In genomic region chr10:89279449-89279869, GRCh38 we compare ENCODE assay signal across 13 cellular contexts. TPM values are rescaled to one million over a fixed set of nuclear protein-coding genes. Genes with fewer than 3 reads are reported as not detected.
DNase-seq lines count a peak whose midpoint lies in the region; ATAC-seq and TF ChIP-seq lines count a peak whose summit lies in the region.
"Had no signal": no experiment of that assay in that cellular context is flagged by ENCODE, and none has a peak within 500 bp of the region (broad histone marks: within the 10 kb centered on the region; RNA-seq: fewer than 3 reads in every experiment).

No MANE protein-coding gene starts in this region.

- CTCF ChIA-PET in activated naive CD4-positive, alpha-beta T cell treated with anti-CD3 and anti-CD28 coated beads for 36 hours (lab: Charles Lee) = no interaction called here

- H3K27me3 Mint-ChIP-seq in effector memory CD8-positive, alpha-beta T cell = peaks cover 0 to 11% of the 10 kb centered on the region in 2 donors
- no peaks in the 10 kb centered on the region for H3K27me3 Mint-ChIP-seq in activated naive CD4-positive, alpha-beta T cell treated with anti-CD3 and anti-CD28 coated beads for 36 hours (ENCODE audit: low read depth)
- H3K27me3 Mint-ChIP-seq: activated naive CD4-positive, alpha-beta T cell treated with anti-CD3 and anti-CD28 coated beads, Interleukin-2, amount 50 U/mL, for 24 hours had no signal

- TF ChIP-seq EP300 in esophagus muscularis mucosa (IDR thresholded peaks at IDR 0.05) = no peak

- no peaks in the 10 kb centered on the region for H3K36me3 Mint-ChIP-seq in effector memory CD8-positive, alpha-beta T cell (ENCODE audit: insufficient read depth)
- H3K36me3 Mint-ChIP-seq in activated naive CD4-positive, alpha-beta T cell treated with anti-CD3 and anti-CD28 coated beads for 36 hours (ENCODE audit: low read depth) = no peaks in the 10 kb centered on the region
- H3K36me3 Mint-ChIP-seq: activated naive CD4-positive, alpha-beta T cell treated with anti-CD3 and anti-CD28 coated beads, Interleukin-2, amount 50 U/mL, for 24 hours; CD8-positive, alpha-beta memory T cell had no signal

- no peaks in the 10 kb centered on the region for H3K4me1 Mint-ChIP-seq in effector memory CD8-positive, alpha-beta T cell (ENCODE audit: low read depth in 2 of 2)
- H3K4me1 Mint-ChIP-seq in activated naive CD4-positive, alpha-beta T cell treated with anti-CD3 and anti-CD28 coated beads for 36 hours (ENCODE audit: low read depth) = no peaks in the 10 kb centered on the region
- H3K4me1 Mint-ChIP-seq: activated naive CD4-positive, alpha-beta T cell treated with anti-CD3 and anti-CD28 coated beads, Interleukin-2, amount 50 U/mL, for 24 hours; CD8-positive, alpha-beta memory T cell; stimulated activated naive CD8-positive, alpha-beta T cell treated with anti-CD3 and anti-CD28 coated beads, Interleukin-15, amount 100 ng/mL, for 72 hours had no signal

- DNase-seq in EL (peak; percentile 58), RPMI7951 (ENCODE audit: low read depth) (peak; percentile 44), esophagus muscularis mucosa (ENCODE audit: extremely low spot score) (no peak), retinal pigment epithelial cell (ENCODE audit: low read depth) (peak; percentile 80), T1000 (lab: John Stamatoyannopoulos, UW) (no peak)
- DNase-seq in activated effector memory CD4-positive, alpha-beta T cell treated with Interleukin-2 at 50 U/mL for 16 hours = no peak
- no peak for DNase-seq in effector memory CD8-positive, alpha-beta T cell
- DNase-seq in activated naive CD4-positive, alpha-beta T cell treated with anti-CD3 and anti-CD28 coated beads for 36 hours = no peak
- DNase-seq: CD8-positive, alpha-beta memory T cell; NCI-H1048; stimulated activated naive CD8-positive, alpha-beta T cell treated with anti-CD3 and anti-CD28 coated beads, Interleukin-15, amount 100 ng/mL, for 72 hours had no signal

- no peak for ATAC-seq in effector memory CD8-positive, alpha-beta T cell (replicated peaks)
- ATAC-seq: activated CD4-positive, CD25-positive, alpha-beta regulatory T cell treated with anti-CD3 and anti-CD28 coated beads, Interleukin-2, amount 50 U/mL, for 24 hours; stimulated activated naive CD8-positive, alpha-beta T cell treated with anti-CD3 and anti-CD28 coated beads, Interleukin-15, amount 100 ng/mL, for 72 hours had no signal

- no peaks in the 10 kb centered on the region for H3K36me3 ChIP-seq in esophagus muscularis mucosa

- H3K9me3 Mint-ChIP-seq in effector memory CD8-positive, alpha-beta T cell = no peaks in the 10 kb centered on the region
- no peaks in the 10 kb centered on the region for H3K9me3 Mint-ChIP-seq in activated naive CD4-positive, alpha-beta T cell treated with anti-CD3 and anti-CD28 coated beads for 36 hours
- H3K9me3 Mint-ChIP-seq: activated naive CD4-positive, alpha-beta T cell treated with anti-CD3 and anti-CD28 coated beads, Interleukin-2, amount 50 U/mL, for 24 hours; CD8-positive, alpha-beta memory T cell; stimulated activated naive CD8-positive, alpha-beta T cell treated with anti-CD3 and anti-CD28 coated beads, Interleukin-15, amount 100 ng/mL, for 72 hours had no signal

- H3K4me1 ChIP-seq in esophagus muscularis mucosa = peaks cover 47 to 58% (median 56%) of the 10 kb centered on the region in 4 donors

- peak overlapping the region in 3 of 4 donors; percentile 21 to 79 (median 32) for H3K27ac ChIP-seq in esophagus muscularis mucosa (replicated peaks in 1 of 4)

- no peaks in the 10 kb centered on the region for H3K9me3 ChIP-seq in esophagus muscularis mucosa

- no peak overlapping the region for H3K27ac Mint-ChIP-seq in effector memory CD8-positive, alpha-beta T cell
- no peak overlapping the region for H3K27ac Mint-ChIP-seq in activated naive CD4-positive, alpha-beta T cell treated with anti-CD3 and anti-CD28 coated beads for 36 hours
- H3K27ac Mint-ChIP-seq: activated naive CD4-positive, alpha-beta T cell treated with anti-CD3 and anti-CD28 coated beads, Interleukin-2, amount 50 U/mL, for 24 hours; CD8-positive, alpha-beta memory T cell; stimulated activated naive CD8-positive, alpha-beta T cell treated with anti-CD3 and anti-CD28 coated beads, Interleukin-15, amount 100 ng/mL, for 72 hours had no signal

- no peaks in the 10 kb centered on the region for H3K27me3 ChIP-seq in esophagus muscularis mucosa

- H3K4me3 ChIP-seq in esophagus muscularis mucosa (no peak overlapping the region), retinal pigment epithelial cell (ENCODE audit: low read length) (no peak overlapping the region)

- WGBS in esophagus muscularis mucosa = 44% methylated on average over 1 of the region's 1 CpG

- intact Hi-C loops in esophagus muscularis mucosa (cut with DNase I) = no loop called here
- intact Hi-C loops in activated naive CD4-positive, alpha-beta T cell treated with anti-CD3 and anti-CD28 coated beads for 36 hours (cut with micrococcal nuclease) = no loop called here

- TF ChIP-seq POLR2A in esophagus muscularis mucosa (IDR thresholded peaks at IDR 0.05; ENCODE audit: low read depth) = no peak

- no peak for TF ChIP-seq CTCF in esophagus muscularis mucosa (IDR thresholded peaks at IDR 0.05)
- TF ChIP-seq CTCF in retinal pigment epithelial cell (conservative IDR thresholded peaks at IDR 0.05; ENCODE audit: low read depth, low read length) = no peak

- H3K4me3 Mint-ChIP-seq in effector memory CD8-positive, alpha-beta T cell = no peak overlapping the region
- H3K4me3 Mint-ChIP-seq in activated naive CD4-positive, alpha-beta T cell treated with anti-CD3 and anti-CD28 coated beads for 36 hours = no peak overlapping the region
- H3K4me3 Mint-ChIP-seq: activated naive CD4-positive, alpha-beta T cell treated with anti-CD3 and anti-CD28 coated beads, Interleukin-2, amount 50 U/mL, for 24 hours; CD8-positive, alpha-beta memory T cell; stimulated activated naive CD8-positive, alpha-beta T cell treated with anti-CD3 and anti-CD28 coated beads, Interleukin-15, amount 100 ng/mL, for 72 hours had no signal

RNA-seq across cellular contexts. Expression of gene IFIT2, which starts 22.4 kb away (rescaled TPM):
- 5.8 and 6.0 TPM in 2 replicates for total RNA-seq in RPMI7951 (2014; rRNA removed; shearing (Covaris generic))
- 1 to 10 TPM; 2.2 to 5.0 (median 3.3) TPM for total RNA-seq in esophagus muscularis mucosa
- total RNA-seq in activated naive CD4-positive, alpha-beta T cell treated with anti-CD3 and anti-CD28 coated beads for 36 hours = 10 to 100 TPM; 35.7 to 39.4 TPM

RNA-seq across cellular contexts. Expression of gene LIPA, which starts 27.9 kb away (rescaled TPM):
- 57.1 and 74.7 TPM in 2 replicates for total RNA-seq in RPMI7951 (2014; rRNA removed; shearing (Covaris generic))
- total RNA-seq in esophagus muscularis mucosa = 10 to 100 TPM; 18.3 to 28.3 (median 24.0) TPM
- 10 to 100 TPM; 16.1 to 17.2 TPM for total RNA-seq in activated naive CD4-positive, alpha-beta T cell treated with anti-CD3 and anti-CD28 coated beads for 36 hours

RNA-seq across cellular contexts. Expression of gene IFIT3, which starts 48.3 kb away (rescaled TPM):
- total RNA-seq in RPMI7951 (2014; rRNA removed; shearing (Covaris generic)) = 23.4 and 24.0 TPM in 2 replicates
- 1 to 10 TPM; 7.8 to 9.8 (median 8.8) TPM for total RNA-seq in esophagus muscularis mucosa
- total RNA-seq in activated naive CD4-positive, alpha-beta T cell treated with anti-CD3 and anti-CD28 coated beads for 36 hours = 10 to 100 TPM; 13.9 to 14.4 TPM

Comparison
In these comparisons a context has a peak if more than half of its experiments do, and no peak if none do; other contexts are left out.
1. DNase-seq: peak in EL (single experiment), RPMI7951 (single experiment) and retinal pigment epithelial cell (single experiment); none in esophagus muscularis mucosa (single experiment), T1000 (single experiment), activated effector memory CD4-positive, alpha-beta T cell treated with Interleukin-2 at 50 U/mL for 16 hours (single experiment), effector memory CD8-positive, alpha-beta T cell (0 of 3) and activated naive CD4-positive, alpha-beta T cell treated with anti-CD3 and anti-CD28 coated beads for 36 hours (single experiment).